12 cellular contexts compared by ENCODE assay signal in genomic region chr7:140638311-140638791, GRCh38. TPM values are rescaled to one million over a fixed set of nuclear protein-coding genes. Genes with fewer than 3 reads are reported as not detected.
DNase-seq lines count a peak whose midpoint lies in the region; ATAC-seq and TF ChIP-seq lines count a peak whose summit lies in the region.
"Had no signal": no experiment of that assay in that cellular context is flagged by ENCODE, and none has a peak within 500 bp of the region (broad histone marks: within the 10 kb centered on the region; RNA-seq: fewer than 3 reads in every experiment).

No MANE protein-coding gene starts in this region.

- no peaks in the 10 kb centered on the region for H3K9me3 Mint-ChIP-seq in MCF 10A (ENCODE audit: unreplicated experiment)
- H3K9me3 Mint-ChIP-seq: activated CD4-positive, alpha-beta T cell treated with anti-CD3 and anti-CD28 coated beads, Interleukin-2, amount 10 ng/mL, durations not matched to agents 7 days and 5 days had no signal

- no peak for TF ChIP-seq CTCF in MCF 10A (IDR thresholded peaks at IDR 0.05; ENCODE audit: unreplicated experiment)
- no peak for TF ChIP-seq CTCF in breast epithelium (IDR thresholded peaks at IDR 0.05)
- TF ChIP-seq CTCF in esophagus muscularis mucosa (IDR thresholded peaks at IDR 0.05): peak; percentile 31 to 41 (median 36)

- TF ChIP-seq EP300 in esophagus muscularis mucosa (IDR thresholded peaks at IDR 0.05): no peak

- peak; percentile 21 for DNase-seq in MCF 10A (ENCODE audit: unreplicated experiment)
- no peak for DNase-seq in breast epithelium (ENCODE audit: low spot score in 2 of 2)
- DNase-seq in esophagus muscularis mucosa (ENCODE audit: extremely low spot score): no peak
- peak; percentile 49 to 59 for DNase-seq in aorta
- no peak for DNase-seq in NCI-H2196 (lab: John Stamatoyannopoulos, UW; ENCODE audit: unreplicated experiment)
- DNase-seq in cerebellar nuclear complex (lab: John Stamatoyannopoulos, UW): no peak
- DNase-seq: activated CD4-positive, alpha-beta T cell treated with anti-CD3 and anti-CD28 coated beads, Interleukin-2, amount 10 ng/mL, durations not matched to agents 7 days and 5 days; caudate nucleus; NK-92 treated with Interleukin-12 subunit alpha and Interleukin-12 subunit beta, amount 100 ng/mL, for 24 hours had no signal

- peaks cover 16% of the 10 kb centered on the region for H3K27me3 Mint-ChIP-seq in MCF 10A (ENCODE audit: insufficient read depth, unreplicated experiment)

- CTCF ChIA-PET in MCF 10A (lab: Yijun Ruan, JAX): interaction anchor here (0.6 to 1.6 kb wide), 3 partner anchors 15 to 387 kb away, joined by 3 read pairs; no protein-coding TSS in a partner anchor

- POLR2A ChIA-PET in MCF 10A (lab: Yijun Ruan, JAX): no interaction called here

- H3K4me1 ChIP-seq in breast epithelium: no peaks in the 10 kb centered on the region
- H3K4me1 ChIP-seq in esophagus muscularis mucosa: peaks cover 54 to 89% (median 84%) of the 10 kb centered on the region in 4 donors
- peaks cover 36% of the 10 kb centered on the region for H3K4me1 ChIP-seq in mesodermal cell (ENCODE audit: control insufficient read depth, insufficient read depth, low read length, poor library complexity, severe bottlenecking)
- no peaks in the 10 kb centered on the region for H3K4me1 ChIP-seq in aorta (ENCODE audit: control insufficient read depth in 1 of 2, insufficient read depth in 2 of 2, low read length in 2 of 2)

- H3K27ac ChIP-seq in breast epithelium (peak overlapping the region in 1 of 2 donors; percentile 93), esophagus muscularis mucosa (replicated peaks in 1 of 4) (peak overlapping the region; percentile 91 to 98 (median 97)), mesodermal cell (ENCODE audit: low read depth, low read length, severe bottlenecking) (peak overlapping the region; percentile 10), aorta (ENCODE audit: low read depth in 1 of 2, low read length in 2 of 2) (no peak overlapping the region)
- H3K27ac ChIP-seq: KMS-11 had no signal

- H3K27me3 ChIP-seq in breast epithelium (peaks cover 0 to 10% of the 10 kb centered on the region in 2 donors), esophagus muscularis mucosa (peaks cover 0 to 3% (median 0%) of the 10 kb centered on the region in 4 donors), aorta (ENCODE audit: control insufficient read depth in 1 of 2, insufficient read depth in 2 of 2, low read length in 1 of 2) (no peaks in the 10 kb centered on the region)

- H3K36me3 Mint-ChIP-seq in MCF 10A (ENCODE audit: insufficient read depth, unreplicated experiment): peaks cover 6% of the 10 kb centered on the region

- WGBS in esophagus muscularis mucosa: 46% methylated on average over 5 of the region's 5 CpGs
- 50 to 59% methylated on average over 5 of the region's 5 CpGs for WGBS in mesodermal cell (ENCODE audit: insufficient coverage in 2 of 2), 2 experiments
- WGBS in aorta, 2 donors: 48 to 50% methylated on average over 5 of the region's 5 CpGs

- no peaks in the 10 kb centered on the region for H3K36me3 ChIP-seq in breast epithelium
- no peaks in the 10 kb centered on the region for H3K36me3 ChIP-seq in esophagus muscularis mucosa
- peaks cover 4% of the 10 kb centered on the region for H3K36me3 ChIP-seq in mesodermal cell (ENCODE audit: control insufficient read depth, insufficient read depth, low read length)
- H3K36me3 ChIP-seq in aorta (ENCODE audit: control insufficient read depth in 1 of 2, insufficient read depth in 2 of 2, low read length in 1 of 2): no peaks in the 10 kb centered on the region

- BruUV-seq in MCF 10A (replicated peaks; lab: Mats Ljungman, UMichigan): no TSS peak

- intact Hi-C loops in MCF 10A (cut with micrococcal nuclease): no loop called here
- intact Hi-C loops in breast epithelium (cut with DNase I; ENCODE audit: low total_unique reads): loop anchor here (10.0 kb wide), 1 partner anchor 1456 kb away; no protein-coding TSS in a partner anchor
- intact Hi-C loops in esophagus muscularis mucosa (cut with DNase I): no loop called here
- intact Hi-C loops in aorta (cut with DNase I): no loop called here

- H3K4me1 Mint-ChIP-seq in MCF 10A (ENCODE audit: insufficient read depth, unreplicated experiment): peaks cover 7% of the 10 kb centered on the region

- no peaks in the 10 kb centered on the region for H3K9me3 ChIP-seq in breast epithelium
- H3K9me3 ChIP-seq in esophagus muscularis mucosa: no peaks in the 10 kb centered on the region
- no peaks in the 10 kb centered on the region for H3K9me3 ChIP-seq in mesodermal cell (ENCODE audit: control insufficient read depth, low read length)
- H3K9me3 ChIP-seq in aorta (ENCODE audit: control insufficient read depth, low read length): no peaks in the 10 kb centered on the region

- peak overlapping the region in 1 of 3 donors; percentile 87 for H3K4me3 ChIP-seq in breast epithelium
- peak overlapping the region; percentile 68 to 92 (median 88) for H3K4me3 ChIP-seq in esophagus muscularis mucosa
- no peak overlapping the region for H3K4me3 ChIP-seq in mesodermal cell (ENCODE audit: extremely low read depth, insufficient read depth, low read length, poor library complexity, severe bottlenecking)
- no peak overlapping the region for H3K4me3 ChIP-seq in aorta (ENCODE audit: low read length in 2 of 2)

- no peak overlapping the region for H3K4me3 Mint-ChIP-seq in MCF 10A (ENCODE audit: unreplicated experiment)
- H3K4me3 Mint-ChIP-seq: activated CD4-positive, alpha-beta T cell treated with anti-CD3 and anti-CD28 coated beads, Interleukin-2, amount 10 ng/mL, durations not matched to agents 7 days and 5 days had no signal

- ATAC-seq in aorta (ENCODE audit: low FRiP score): peak; percentile 50
- no peak for ATAC-seq in GM21390 (IDR thresholded peaks at IDR 0.05; ENCODE audit: unreplicated experiment)

- no peak overlapping the region for H3K27ac Mint-ChIP-seq in MCF 10A (ENCODE audit: low read depth, unreplicated experiment)
- H3K27ac Mint-ChIP-seq: activated CD4-positive, alpha-beta T cell treated with anti-CD3 and anti-CD28 coated beads, Interleukin-2, amount 10 ng/mL, durations not matched to agents 7 days and 5 days had no signal

- no peak for TF ChIP-seq POLR2A in breast epithelium (IDR thresholded peaks at IDR 0.05)
- TF ChIP-seq POLR2A in esophagus muscularis mucosa (IDR thresholded peaks at IDR 0.05; ENCODE audit: low read depth): no peak

RNA-seq across cellular contexts. Expression of gene DENND2A, which starts 2.3 kb away (rescaled TPM):
- total RNA-seq in MCF 10A (2022) (0.26 TPM in 1 of 2 replicates, not detected in the other), breast epithelium (10 to 100 TPM in 1 of 3 donors, 1 to 10 TPM in 2; 6.9 to 13.1 (median 7.6) TPM), esophagus muscularis mucosa (10 to 100 TPM; 46.4 to 77.2 (median 59.2) TPM), aorta (10 to 100 TPM in 1 of 2 donors, 1 to 10 TPM in 1; 5.9 to 19.2 TPM)
- 28.9 TPM for polyA plus RNA-seq in mesodermal cell (2013, experiment 1 of 2)
- 30.9 TPM for polyA plus RNA-seq in mesodermal cell (2013, experiment 2 of 2)
- polyA plus RNA-seq in aorta: 1 to 10 TPM; 1.4 to 1.8 TPM
- total RNA-seq: activated CD4-positive, alpha-beta T cell treated with anti-CD3 and anti-CD28 coated beads, Interleukin-2, amount 10 ng/mL, durations not matched to agents 7 days and 5 days had no signal

RNA-seq across cellular contexts. Expression of gene ADCK2, which starts 34.4 kb away (rescaled TPM):
- total RNA-seq in MCF 10A (2022) (22.2 and 27.8 TPM in 2 replicates), breast epithelium (10 to 100 TPM; 21.8 to 31.9 (median 23.6) TPM), esophagus muscularis mucosa (10 to 100 TPM; 19.2 to 43.5 (median 26.8) TPM), aorta (10 to 100 TPM; 12.9 to 15.8 TPM)
- polyA plus RNA-seq in mesodermal cell (2013, experiment 1 of 2): 6.0 TPM
- polyA plus RNA-seq in mesodermal cell (2013, experiment 2 of 2): 4.0 TPM
- 10 to 100 TPM; 10.9 to 14.9 TPM for polyA plus RNA-seq in aorta

RNA-seq across cellular contexts. Expression of gene NDUFB2, which starts 58.2 kb away (rescaled TPM):
- 166 and 189 TPM in 2 replicates for total RNA-seq in MCF 10A (2022)
- 100 to 1,000 TPM in 2 of 3 donors, 10 to 100 TPM in 1; 85.0 to 151 (median 149) TPM for total RNA-seq in breast epithelium
- total RNA-seq in esophagus muscularis mucosa: 100 to 1,000 TPM; 235 to 279 (median 262) TPM
- polyA plus RNA-seq in mesodermal cell (2013, experiment 1 of 2): 199 TPM
- 173 TPM for polyA plus RNA-seq in mesodermal cell (2013, experiment 2 of 2)
- total RNA-seq in aorta: 100 to 1,000 TPM; 106 to 124 TPM
- 100 to 1,000 TPM; 227 to 615 TPM for polyA plus RNA-seq in aorta

Comparison
In these comparisons a context has a peak if more than half of its experiments do, and no peak if none do; other contexts are left out.
1. DNase-seq: peak in MCF 10A (single experiment) and aorta (2 of 2); none in breast epithelium (0 of 2), esophagus muscularis mucosa (single experiment), NCI-H2196 (single experiment) and cerebellar nuclear complex (0 of 2).
2. CTCF ChIP-seq: peak in esophagus muscularis mucosa (3 of 3); none in MCF 10A (single experiment) and breast epithelium (0 of 3).
3. H3K27ac ChIP-seq: peak in esophagus muscularis mucosa (4 of 4) and mesodermal cell (single experiment); none in aorta (0 of 2).
4. H3K4me3 ChIP-seq: peak in esophagus muscularis mucosa (4 of 4); none in mesodermal cell (single experiment) and aorta (0 of 2).